In genomic region chr5:135147294-135148090, GRCh38 we compare ENCODE assay signal across 21 cellular contexts.
DNase-seq lines count a peak whose midpoint lies in the region; ATAC-seq, FAIRE-seq and TF ChIP-seq lines count a peak whose summit lies in the region.
"Had no signal": no experiment of that assay in that cellular context is flagged by ENCODE, and none has a peak within 500 bp of the region (broad histone marks: within the 10 kb centered on the region; RNA-seq: fewer than 3 reads in every experiment).

No MANE protein-coding gene starts in this region.

- H3K79me1 ChIP-seq in trophoblast cell (ENCODE audit: low read length): no peaks in the 10 kb centered on the region

- H2BK5ac ChIP-seq in trophoblast cell (ENCODE audit: low read depth, low read length, poor library complexity): no peak overlapping the region

- no peak for TF ChIP-seq EP300 in A549 (IDR thresholded peaks at IDR 0.05)

- H3K27me3 Mint-ChIP-seq in endodermal cell (ENCODE audit: insufficient read depth): peaks cover 2% of the 10 kb centered on the region
- peaks cover 17 to 35% of the 10 kb centered on the region in 2 donors for H3K27me3 Mint-ChIP-seq in natural killer cell treated with Interleukin-12 subunit alpha and Interleukin-12 subunit beta and Interleukin-15 and Interleukin-18, amount 100 ng/mL, for 72 hours
- H3K27me3 Mint-ChIP-seq in activated CD8-positive, alpha-beta memory T cell treated with anti-CD3 and anti-CD28 coated beads, Interleukin-2, amount 10 ng/mL, durations not matched to agents 7 days and 5 days: peaks cover 21% of the 10 kb centered on the region

- TF ChIP-seq CTCF in A549 (IDR thresholded peaks at IDR 0.05) (no peak), HL-60 (IDR thresholded peaks at IDR 0.05; ENCODE audit: insufficient read depth, low read length) (no peak), endodermal cell (conservative IDR thresholded peaks at IDR 0.05) (no peak)

- no peak overlapping the region for H2AFZ ChIP-seq in trophoblast cell (ENCODE audit: insufficient read depth, low read length, poor library complexity)
- H2AFZ ChIP-seq: GM23248 had no signal

- no peak overlapping the region for H2BK120ac ChIP-seq in trophoblast cell (ENCODE audit: insufficient read depth, low read length, poor library complexity)

- CTCF ChIA-PET in A549 (lab: Yijun Ruan, JAX): interaction anchor here (0.8 to 1.3 kb wide), 3 partner anchors 15 to 44 kb away, joined by 3 read pairs; no protein-coding TSS in a partner anchor
- CTCF ChIA-PET in activated CD8-positive, alpha-beta memory T cell treated with anti-CD3 and anti-CD28 coated beads, Interleukin-2, amount 10 ng/mL, durations not matched to agents 7 days and 5 days (lab: Charles Lee): no interaction called here

- H3K36me3 Mint-ChIP-seq in endodermal cell (ENCODE audit: low read depth): peaks cover 5% of the 10 kb centered on the region
- no peaks in the 10 kb centered on the region for H3K36me3 Mint-ChIP-seq in natural killer cell treated with Interleukin-12 subunit alpha and Interleukin-12 subunit beta and Interleukin-15 and Interleukin-18, amount 100 ng/mL, for 72 hours
- H3K36me3 Mint-ChIP-seq in activated CD8-positive, alpha-beta memory T cell treated with anti-CD3 and anti-CD28 coated beads, Interleukin-2, amount 10 ng/mL, durations not matched to agents 7 days and 5 days: no peaks in the 10 kb centered on the region
- H3K36me3 Mint-ChIP-seq: CD4-positive, CD25-positive, alpha-beta regulatory T cell; CD8-positive, alpha-beta T cell had no signal

- no peak overlapping the region for H3K9ac ChIP-seq in endodermal cell (ENCODE audit: extremely low read depth, low read length, poor library complexity, severe bottlenecking)
- H3K9ac ChIP-seq in trophoblast cell (ENCODE audit: low read length): peak overlapping the region; percentile 76
- H3K9ac ChIP-seq: BLaER1, GM23248 had no signal

- FAIRE-seq in A549 (lab: Jason Lieb, UNC): no peak
- FAIRE-seq: G401.6, GM12892, H1 had no signal

- H3K9me3 ChIP-seq in A549 (no peaks in the 10 kb centered on the region), endodermal cell (ENCODE audit: control insufficient read depth, low read length) (peaks cover 17% of the 10 kb centered on the region), trophoblast cell (ENCODE audit: insufficient read depth, low read depth, low read length) (peaks cover 8% of the 10 kb centered on the region)

- peaks cover 33% of the 10 kb centered on the region for H3K4me1 Mint-ChIP-seq in endodermal cell
- H3K4me1 Mint-ChIP-seq in natural killer cell treated with Interleukin-12 subunit alpha and Interleukin-12 subunit beta and Interleukin-15 and Interleukin-18, amount 100 ng/mL, for 72 hours (ENCODE audit: low read depth in 2 of 2): no peaks in the 10 kb centered on the region
- no peaks in the 10 kb centered on the region for H3K4me1 Mint-ChIP-seq in activated CD8-positive, alpha-beta memory T cell treated with anti-CD3 and anti-CD28 coated beads, Interleukin-2, amount 10 ng/mL, durations not matched to agents 7 days and 5 days
- H3K4me1 Mint-ChIP-seq: B cell; CD4-positive, CD25-positive, alpha-beta regulatory T cell had no signal

- no peak overlapping the region for H4K91ac ChIP-seq in trophoblast cell (ENCODE audit: low read depth, low read length)

- no peak for DNase-seq in A549 (ENCODE audit: low read depth in 1 of 2, low spot score in 1 of 2)
- DNase-seq in HL-60 (ENCODE audit: low read depth in 1 of 2, low spot score in 1 of 2): peak in 1 of 2 experiments; percentile 55
- DNase-seq in endodermal cell: no peak
- peak; percentile 48 to 84 for DNase-seq in trophoblast cell
- no peak for DNase-seq in natural killer cell treated with Interleukin-12 subunit alpha and Interleukin-12 subunit beta and Interleukin-15 and Interleukin-18, amount 100 ng/mL, for 72 hours (ENCODE audit: low spot score)
- DNase-seq in NCI-H1417 treated with DMSO at 0.1 percent for 48 hours (lab: John Stamatoyannopoulos, UW): no peak
- no peak for DNase-seq in activated CD8-positive, alpha-beta memory T cell treated with anti-CD3 and anti-CD28 coated beads, Interleukin-2, amount 10 ng/mL, durations not matched to agents 7 days and 5 days
- DNase-seq: Caco-2; CD4-positive, CD25-positive, alpha-beta regulatory T cell; DMS153; DND-41; GM23248; H7; HCEC 1CT had no signal

- no peak for ATAC-seq in A549
- ATAC-seq in natural killer cell treated with Interleukin-12 subunit alpha and Interleukin-12 subunit beta and Interleukin-15 and Interleukin-18, amount 100 ng/mL, for 72 hours: no peak
- no peak for ATAC-seq in activated CD8-positive, alpha-beta memory T cell treated with anti-CD3 and anti-CD28 coated beads, Interleukin-2, amount 10 ng/mL, durations not matched to agents 7 days and 5 days
- ATAC-seq: CD8-positive, alpha-beta T cell had no signal

- H3K23ac ChIP-seq in trophoblast cell (ENCODE audit: low read length): no peak overlapping the region

- H3K27ac Mint-ChIP-seq in endodermal cell: no peak overlapping the region
- H3K27ac Mint-ChIP-seq in natural killer cell treated with Interleukin-12 subunit alpha and Interleukin-12 subunit beta and Interleukin-15 and Interleukin-18, amount 100 ng/mL, for 72 hours: no peak overlapping the region
- no peak overlapping the region for H3K27ac Mint-ChIP-seq in activated CD8-positive, alpha-beta memory T cell treated with anti-CD3 and anti-CD28 coated beads, Interleukin-2, amount 10 ng/mL, durations not matched to agents 7 days and 5 days
- H3K27ac Mint-ChIP-seq: B cell; CD4-positive, CD25-positive, alpha-beta regulatory T cell; CD8-positive, alpha-beta T cell had no signal

- POLR2A ChIA-PET in A549 (lab: Yijun Ruan, JAX): no interaction called here

- TF ChIP-seq POLR2A in A549 (IDR thresholded peaks at IDR 0.05; ENCODE audit: low read length): no peak

- TF ChIP-seq RAD21 in A549 (conservative IDR thresholded peaks at IDR 0.05 in 1 of 2, IDR thresholded peaks at IDR 0.05 in 1 of 2): no peak

- WGBS in A549 (ENCODE audit: missing lambda C conversion rate): 77% methylated on average over 10 of the region's 10 CpGs
- 95 to 99% methylated on average over 9 to 10 of the region's 10 CpGs for WGBS in endodermal cell (ENCODE audit: insufficient coverage in 1 of 2, insufficient read length in 1 of 2), 2 experiments
- no CpG with 5 or more reads among the region's 10 CpGs for WGBS in trophoblast cell (ENCODE audit: extremely low coverage, insufficient coverage, insufficient read length)

- H3K36me3 ChIP-seq in endodermal cell (ENCODE audit: control insufficient read depth, insufficient read depth, low read length) (no peaks in the 10 kb centered on the region), trophoblast cell (ENCODE audit: control insufficient read depth in 1 of 2, insufficient read depth in 2 of 2, low read length in 2 of 2) (no peaks in the 10 kb centered on the region)
- H3K36me3 ChIP-seq: BLaER1 had no signal

- peaks cover 20% of the 10 kb centered on the region for H3K9me3 Mint-ChIP-seq in endodermal cell
- H3K9me3 Mint-ChIP-seq in natural killer cell treated with Interleukin-12 subunit alpha and Interleukin-12 subunit beta and Interleukin-15 and Interleukin-18, amount 100 ng/mL, for 72 hours: no peaks in the 10 kb centered on the region
- peaks cover 4% of the 10 kb centered on the region for H3K9me3 Mint-ChIP-seq in activated CD8-positive, alpha-beta memory T cell treated with anti-CD3 and anti-CD28 coated beads, Interleukin-2, amount 10 ng/mL, durations not matched to agents 7 days and 5 days (ENCODE audit: low read depth)
- H3K9me3 Mint-ChIP-seq: CD8-positive, alpha-beta T cell had no signal

- H3K4me2 ChIP-seq in A549 (no peak overlapping the region), trophoblast cell (ENCODE audit: low read length) (no peak overlapping the region)
- H3K4me2 ChIP-seq: BLaER1 had no signal

- no peak overlapping the region for H3K18ac ChIP-seq in trophoblast cell (ENCODE audit: low read length)

- H4K12ac ChIP-seq in trophoblast cell (ENCODE audit: low read depth, low read length): no peak overlapping the region

- peaks cover 4% of the 10 kb centered on the region for H3K4me1 ChIP-seq in A549
- H3K4me1 ChIP-seq in endodermal cell (ENCODE audit: control insufficient read depth, insufficient read depth, low read length): peaks cover 22% of the 10 kb centered on the region
- no peaks in the 10 kb centered on the region for H3K4me1 ChIP-seq in trophoblast cell (ENCODE audit: control insufficient read depth in 1 of 2, insufficient read depth in 2 of 2, low read length in 2 of 2)
- H3K4me1 ChIP-seq: BLaER1 had no signal

- no peak overlapping the region for H3K27ac ChIP-seq in A549
- peak overlapping the region; percentile 46; the same call in 1 of the 2 replicates for H3K27ac ChIP-seq in HL-60 (replicated peaks)
- no peak overlapping the region for H3K27ac ChIP-seq in endodermal cell (ENCODE audit: low read depth, low read length)
- H3K27ac ChIP-seq in trophoblast cell (ENCODE audit: low read depth, low read length): no peak overlapping the region
- H3K27ac ChIP-seq: BLaER1, C4-2B, GM23248 had no signal

- H3K4ac ChIP-seq in trophoblast cell (ENCODE audit: low read depth, low read length): no peak overlapping the region

- no peaks in the 10 kb centered on the region for H3K79me2 ChIP-seq in trophoblast cell (ENCODE audit: control insufficient read depth, insufficient read depth, low read length, poor library complexity)

- H3K27me3 ChIP-seq in HL-60 (ENCODE audit: insufficient read depth, poor library complexity, severe bottlenecking) (no peaks in the 10 kb centered on the region), endodermal cell (ENCODE audit: control insufficient read depth, insufficient read depth, low read length, poor library complexity, severe bottlenecking) (no peaks in the 10 kb centered on the region), trophoblast cell (ENCODE audit: insufficient read depth, low read length) (no peaks in the 10 kb centered on the region)
- H3K27me3 ChIP-seq: BLaER1 had no signal

- H3K14ac ChIP-seq in trophoblast cell (ENCODE audit: low read length): no peak overlapping the region

- no peak overlapping the region for H2BK12ac ChIP-seq in trophoblast cell (ENCODE audit: low read length)

- H3K4me3 Mint-ChIP-seq in endodermal cell: no peak overlapping the region
- no peak overlapping the region for H3K4me3 Mint-ChIP-seq in natural killer cell treated with Interleukin-12 subunit alpha and Interleukin-12 subunit beta and Interleukin-15 and Interleukin-18, amount 100 ng/mL, for 72 hours
- no peak overlapping the region for H3K4me3 Mint-ChIP-seq in activated CD8-positive, alpha-beta memory T cell treated with anti-CD3 and anti-CD28 coated beads, Interleukin-2, amount 10 ng/mL, durations not matched to agents 7 days and 5 days
- H3K4me3 Mint-ChIP-seq: B cell; CD4-positive, CD25-positive, alpha-beta regulatory T cell; CD8-positive, alpha-beta T cell had no signal

- H3K4me3 ChIP-seq in A549 (no peak overlapping the region), HL-60 (replicated peaks; ENCODE audit: insufficient read depth, low read length) (no peak overlapping the region), endodermal cell (ENCODE audit: low read length) (peak overlapping the region; percentile 56), trophoblast cell (ENCODE audit: low read depth, low read length) (no peak overlapping the region)
- H3K4me3 ChIP-seq: BLaER1, GM23248 had no signal

- no peak overlapping the region for H2AK5ac ChIP-seq in trophoblast cell (ENCODE audit: low read length)

- no peak overlapping the region for H4K8ac ChIP-seq in trophoblast cell (ENCODE audit: low read depth, low read length)

TF ChIP-seq in A549, 52 proteins besides CTCF, POLR2A, EP300 and RAD21 (continues in another document):
- TF ChIP-seq PHF8 (IDR thresholded peaks at IDR 0.05; ENCODE audit: borderline replicate concordance, low read depth): no peak

Comparison
In these comparisons a context has a peak if more than half of its experiments do, and no peak if none do; other contexts are left out.
1. DNase-seq: peak in trophoblast cell (2 of 2); none in A549 (0 of 2), endodermal cell (single experiment), natural killer cell treated with Interleukin-12 subunit alpha and Interleukin-12 subunit beta and Interleukin-15 and Interleukin-18, amount 100 ng/mL, for 72 hours (single experiment), NCI-H1417 treated with DMSO at 0.1 percent for 48 hours (single experiment) and activated CD8-positive, alpha-beta memory T cell treated with anti-CD3 and anti-CD28 coated beads, Interleukin-2, amount 10 ng/mL, durations not matched to agents 7 days and 5 days (single experiment).